33 cellular contexts compared by ENCODE assay signal in genomic region chr16:4431023-4431422, GRCh38. TPM values are rescaled to one million over a fixed set of nuclear protein-coding genes. Genes with fewer than 3 reads are reported as not detected.
"Had no signal": no experiment of that assay in that cellular context is flagged by ENCODE, and none has a peak within 500 bp of the region (broad histone marks: within the 10 kb centered on the region; RNA-seq: fewer than 3 reads in every experiment).

No MANE protein-coding gene starts in this region.

- ATAC-seq: activated CD4-positive, alpha-beta T cell treated with anti-CD3 and anti-CD28 coated beads for 36 hours; activated CD4-positive, CD25-positive, alpha-beta regulatory T cell treated with anti-CD3 and anti-CD28 coated beads, Interleukin-2, amount 50 U/mL, for 24 hours; activated T-cell treated with anti-CD3 and anti-CD28 coated beads, Interleukin-2, amount 50 U/mL, for 4 hours; effector memory CD8-positive, alpha-beta T cell; foreskin keratinocyte; gastrocnemius medialis; SK-N-SH treated with all-trans-retinoic acid at 6 μM for 48 hours; T-helper 17 cell had no signal

- FAIRE-seq: astrocyte, bronchial epithelial cell, colon had no signal

- H3K27ac Mint-ChIP-seq: activated B cell treated with CpG ODN at 0.5 μM for 24 hours; activated CD4-positive, alpha-beta T cell treated with anti-CD3 and anti-CD28 coated beads for 36 hours; activated CD4-positive, alpha-beta T cell treated with anti-CD3 and anti-CD28 coated beads, Interleukin-2, amount 10 ng/mL, durations not matched to agents 24 days and 14 days; activated naive CD4-positive, alpha-beta T cell treated with anti-CD3 and anti-CD28 coated beads for 36 hours; activated naive CD4-positive, alpha-beta T cell treated with anti-CD3 and anti-CD28 coated beads, Interleukin-2, amount 50 U/mL, for 24 hours; activated naive CD8-positive, alpha-beta T cell treated with anti-CD3 and anti-CD28 coated beads, Interleukin-2, amount 10 ng/mL, durations not matched to agents 7 days and 5 days; T-helper 17 cell; T-helper 2 cell treated with Interferon-gamma antibody and Interleukin-4, amounts not matched to agents 5 μg/mL and 100 μg/mL, for 36 hours had no signal

- H3K4me3 ChIP-seq: esophagus muscularis mucosa, gastrocnemius medialis had no signal

- H3K9me3 ChIP-seq: esophagus muscularis mucosa, gastrocnemius medialis had no signal

- DNase-seq: activated B cell treated with CpG ODN at 0.5 μM for 24 hours; activated CD4-positive, alpha-beta memory T cell treated with anti-CD3 and anti-CD28 coated beads for 36 hours; activated CD4-positive, alpha-beta T cell treated with anti-CD3 and anti-CD28 coated beads for 36 hours; activated CD4-positive, alpha-beta T cell treated with anti-CD3 and anti-CD28 coated beads, Interleukin-2, amount 10 ng/mL, durations not matched to agents 24 days and 14 days; activated CD8-positive, alpha-beta memory T cell treated with anti-CD3 and anti-CD28 coated beads for 24 hours; activated effector memory CD4-positive, alpha-beta T cell treated with Interleukin-2 at 50 U/mL for 16 hours; activated gamma-delta T cell treated with Interleukin-2 at 50 U/mL for 16 hours; activated naive CD4-positive, alpha-beta T cell treated with anti-CD3 and anti-CD28 coated beads for 36 hours; activated naive CD8-positive, alpha-beta T cell treated with anti-CD3 and anti-CD28 coated beads, Interleukin-2, amount 10 ng/mL, durations not matched to agents 7 days and 5 days; activated T-cell treated with anti-CD3 and anti-CD28 coated beads, Interleukin-2, amount 50 U/mL, for 4 hours; amniotic stem cell; anterior cingulate cortex; brain microvascular endothelial cell; cortex of kidney; dermis blood vessel endothelial cell; effector CD4-positive, alpha-beta T cell; effector memory CD8-positive, alpha-beta T cell; erythroblast; foreskin keratinocyte; gastrocnemius medialis; glutamatergic neuron; T-helper 1 cell; T-helper 17 cell; T1000; WERI-Rb-1 had no signal

- H3K27ac ChIP-seq: brain microvascular endothelial cell, esophagus muscularis mucosa, foreskin keratinocyte, gastrocnemius medialis, WERI-Rb-1 had no signal

- H3K4me3 Mint-ChIP-seq: activated B cell treated with CpG ODN at 0.5 μM for 24 hours; activated CD4-positive, alpha-beta memory T cell treated with anti-CD3 and anti-CD28 coated beads for 36 hours; activated CD4-positive, alpha-beta T cell treated with anti-CD3 and anti-CD28 coated beads for 36 hours; activated CD4-positive, alpha-beta T cell treated with anti-CD3 and anti-CD28 coated beads, Interleukin-2, amount 10 ng/mL, durations not matched to agents 24 days and 14 days; activated naive CD4-positive, alpha-beta T cell treated with anti-CD3 and anti-CD28 coated beads for 36 hours; activated naive CD4-positive, alpha-beta T cell treated with anti-CD3 and anti-CD28 coated beads, Interleukin-2, amount 50 U/mL, for 24 hours; activated naive CD8-positive, alpha-beta T cell treated with anti-CD3 and anti-CD28 coated beads, Interleukin-2, amount 10 ng/mL, durations not matched to agents 7 days and 5 days; activated T-cell treated with anti-CD3 and anti-CD28 coated beads, Interleukin-2, amount 50 U/mL, for 4 hours; effector memory CD8-positive, alpha-beta T cell; T-helper 17 cell; T-helper 2 cell treated with Interferon-gamma antibody and Interleukin-4, amounts not matched to agents 5 μg/mL and 100 μg/mL, for 36 hours had no signal

- H3K9me3 Mint-ChIP-seq: activated B cell treated with CpG ODN at 0.5 μM for 24 hours; activated CD4-positive, alpha-beta memory T cell treated with anti-CD3 and anti-CD28 coated beads for 36 hours; activated CD4-positive, alpha-beta T cell treated with anti-CD3 and anti-CD28 coated beads, Interleukin-2, amount 10 ng/mL, durations not matched to agents 24 days and 14 days; activated naive CD4-positive, alpha-beta T cell treated with anti-CD3 and anti-CD28 coated beads for 36 hours; activated naive CD4-positive, alpha-beta T cell treated with anti-CD3 and anti-CD28 coated beads, Interleukin-2, amount 50 U/mL, for 24 hours; activated naive CD8-positive, alpha-beta T cell treated with anti-CD3 and anti-CD28 coated beads, Interleukin-2, amount 10 ng/mL, durations not matched to agents 7 days and 5 days; activated T-cell treated with anti-CD3 and anti-CD28 coated beads, Interleukin-2, amount 50 U/mL, for 4 hours; effector memory CD8-positive, alpha-beta T cell; T-helper 2 cell treated with Interferon-gamma antibody and Interleukin-4, amounts not matched to agents 5 μg/mL and 100 μg/mL, for 36 hours had no signal

- H3K27me3 ChIP-seq: brain microvascular endothelial cell, esophagus muscularis mucosa, foreskin keratinocyte, gastrocnemius medialis had no signal

- H3K27me3 Mint-ChIP-seq: activated B cell treated with CpG ODN at 0.5 μM for 24 hours; activated CD4-positive, alpha-beta memory T cell treated with anti-CD3 and anti-CD28 coated beads for 36 hours; activated CD4-positive, alpha-beta T cell treated with anti-CD3 and anti-CD28 coated beads for 36 hours; activated CD4-positive, alpha-beta T cell treated with anti-CD3 and anti-CD28 coated beads, Interleukin-2, amount 10 ng/mL, durations not matched to agents 24 days and 14 days; activated naive CD4-positive, alpha-beta T cell treated with anti-CD3 and anti-CD28 coated beads, Interleukin-2, amount 50 U/mL, for 24 hours; activated naive CD8-positive, alpha-beta T cell treated with anti-CD3 and anti-CD28 coated beads, Interleukin-2, amount 10 ng/mL, durations not matched to agents 7 days and 5 days; effector memory CD8-positive, alpha-beta T cell; T-helper 17 cell had no signal

RNA-seq across cellular contexts. Expression of gene VASN, which starts 59.4 kb away (rescaled TPM):
- total RNA-seq: activated CD4-positive, alpha-beta T cell treated with anti-CD3 and anti-CD28 coated beads for 36 hours; activated naive CD4-positive, alpha-beta T cell treated with anti-CD3 and anti-CD28 coated beads for 36 hours had no signal
